Comparison of ENCODE assay signal across 8 cellular contexts in the genomic region with DNA sequence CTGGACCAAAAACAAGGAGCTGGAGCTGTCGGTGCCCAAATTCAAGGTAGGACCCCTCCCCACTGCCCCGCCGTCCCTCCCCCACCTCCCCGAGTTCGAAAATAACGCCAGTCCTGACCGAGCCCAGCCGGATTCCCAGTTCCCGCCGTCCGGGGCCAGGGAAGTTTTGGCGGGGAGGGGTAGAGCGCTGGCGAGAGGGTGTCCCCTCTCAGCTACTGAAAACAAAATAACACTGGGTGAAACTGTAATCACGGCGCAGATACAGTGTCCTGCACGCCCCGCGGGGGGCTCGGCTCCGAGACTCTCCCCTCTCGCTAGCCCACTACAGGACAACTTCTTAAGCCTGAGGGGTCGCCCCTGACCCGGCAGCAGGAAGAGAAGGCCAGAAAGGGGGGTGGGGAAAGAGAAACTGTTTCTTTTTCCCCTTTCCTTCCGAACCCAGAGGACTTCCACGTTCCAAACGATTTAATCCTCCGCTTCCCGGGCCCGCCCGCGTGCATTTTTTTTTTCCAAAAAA. TPM values are rescaled to one million over a fixed set of nuclear protein-coding genes. Genes with fewer than 3 reads are reported as not detected.
DNase-seq lines count a peak whose midpoint lies in the region; ATAC-seq and TF ChIP-seq lines count a peak whose summit lies in the region.

No MANE protein-coding gene starts in this region.

- H3K4me3 Mint-ChIP-seq in activated CD8-positive, alpha-beta memory T cell treated with anti-CD3 and anti-CD28 coated beads, Interleukin-2, amount 10 ng/mL, durations not matched to agents 7 days and 5 days, result peak overlapping the region; percentile 85
- peak overlapping the region; percentile 90 for H3K4me3 Mint-ChIP-seq in progenitor cell of endocrine pancreas (ENCODE audit: low read depth)

- H3K4me1 Mint-ChIP-seq in activated CD8-positive, alpha-beta memory T cell treated with anti-CD3 and anti-CD28 coated beads, Interleukin-2, amount 10 ng/mL, durations not matched to agents 7 days and 5 days, result peaks cover 27% of the 10 kb centered on the region
- peaks cover 16% of the 10 kb centered on the region for H3K4me1 Mint-ChIP-seq in progenitor cell of endocrine pancreas (ENCODE audit: low read depth)

- TF ChIP-seq CTCF in VCaP (conservative IDR thresholded peaks at IDR 0.05), result no peak
- no peak for TF ChIP-seq CTCF in progenitor cell of endocrine pancreas (IDR thresholded peaks at IDR 0.05; ENCODE audit: unreplicated experiment)

- peak overlapping the region; percentile 100 for H3K27ac ChIP-seq in VCaP

- no peaks in the 10 kb centered on the region for H3K27me3 Mint-ChIP-seq in activated CD8-positive, alpha-beta memory T cell treated with anti-CD3 and anti-CD28 coated beads, Interleukin-2, amount 10 ng/mL, durations not matched to agents 7 days and 5 days
- H3K27me3 Mint-ChIP-seq in progenitor cell of endocrine pancreas, result no peaks in the 10 kb centered on the region

- H3K9me3 Mint-ChIP-seq in activated CD8-positive, alpha-beta memory T cell treated with anti-CD3 and anti-CD28 coated beads, Interleukin-2, amount 10 ng/mL, durations not matched to agents 7 days and 5 days (ENCODE audit: low read depth), result no peaks in the 10 kb centered on the region
- no peaks in the 10 kb centered on the region for H3K9me3 Mint-ChIP-seq in progenitor cell of endocrine pancreas (ENCODE audit: low read depth)

- H3K27ac Mint-ChIP-seq in activated CD8-positive, alpha-beta memory T cell treated with anti-CD3 and anti-CD28 coated beads, Interleukin-2, amount 10 ng/mL, durations not matched to agents 7 days and 5 days, result peak overlapping the region; percentile 95
- H3K27ac Mint-ChIP-seq in progenitor cell of endocrine pancreas, result no peak overlapping the region

- no peak for DNase-seq in activated CD8-positive, alpha-beta memory T cell treated with anti-CD3 and anti-CD28 coated beads, Interleukin-2, amount 10 ng/mL, durations not matched to agents 7 days and 5 days
- no peak for DNase-seq in activated CD8-positive, alpha-beta memory T cell treated with anti-CD3 and anti-CD28 coated beads, Interleukin-2, amount 50 U/mL, for 48 hours
- DNase-seq in fibroblast of peridontal ligament (ENCODE audit: extremely low read depth), result peak; percentile 40
- DNase-seq in progenitor cell of endocrine pancreas (ENCODE audit: low spot score, unreplicated experiment), result no peak
- DNase-seq in NCI-H2196 (lab: John Stamatoyannopoulos, UW; ENCODE audit: unreplicated experiment), result no peak
- DNase-seq in stimulated activated CD4-positive, alpha-beta T cell treated with anti-CD3 and anti-CD28 coated beads, Interleukin-1b, Interleukin-23, amount 100 ng/mL, for 48 hours, result no peak
- DNase-seq in putamen (ENCODE audit: low spot score), result no peak

- ATAC-seq in activated CD8-positive, alpha-beta memory T cell treated with anti-CD3 and anti-CD28 coated beads, Interleukin-2, amount 10 ng/mL, durations not matched to agents 7 days and 5 days, result no peak

- CTCF ChIA-PET in activated CD8-positive, alpha-beta memory T cell treated with anti-CD3 and anti-CD28 coated beads, Interleukin-2, amount 10 ng/mL, durations not matched to agents 7 days and 5 days (lab: Charles Lee), result interaction anchor here (2.6 to 32.8 kb wide), 2 partner anchors 23 to 83 kb away, joined by 10 to 1678 read pairs; a partner anchor contains a TSS

- H3K36me3 Mint-ChIP-seq in activated CD8-positive, alpha-beta memory T cell treated with anti-CD3 and anti-CD28 coated beads, Interleukin-2, amount 10 ng/mL, durations not matched to agents 7 days and 5 days, result peaks cover 39% of the 10 kb centered on the region
- H3K36me3 Mint-ChIP-seq in progenitor cell of endocrine pancreas (ENCODE audit: insufficient read depth), result peaks cover 13% of the 10 kb centered on the region

RNA-seq across cellular contexts. Expression of a gene that starts 1.4 kb away (rescaled TPM):
- total RNA-seq in activated CD8-positive, alpha-beta memory T cell treated with anti-CD3 and anti-CD28 coated beads, Interleukin-2, amount 10 ng/mL, durations not matched to agents 7 days and 5 days, result 10 to 100 TPM; 33.7 to 35.9 TPM
- 27.2 and 28.6 TPM in 2 replicates for total RNA-seq in progenitor cell of endocrine pancreas

RNA-seq across cellular contexts. Expression of a gene that starts 11.7 kb away (rescaled TPM):
- 100 to 1,000 TPM; 114 to 137 TPM for total RNA-seq in activated CD8-positive, alpha-beta memory T cell treated with anti-CD3 and anti-CD28 coated beads, Interleukin-2, amount 10 ng/mL, durations not matched to agents 7 days and 5 days
- 36.0 and 37.5 TPM in 2 replicates for total RNA-seq in progenitor cell of endocrine pancreas

RNA-seq across cellular contexts. Expression of a gene that starts 53.4 kb away (rescaled TPM):
- total RNA-seq in activated CD8-positive, alpha-beta memory T cell treated with anti-CD3 and anti-CD28 coated beads, Interleukin-2, amount 10 ng/mL, durations not matched to agents 7 days and 5 days, result not detected
- total RNA-seq in progenitor cell of endocrine pancreas, result not detected in 2 replicates
